Comparison of ENCODE assay signal across 11 cellular contexts in the genomic region with DNA sequence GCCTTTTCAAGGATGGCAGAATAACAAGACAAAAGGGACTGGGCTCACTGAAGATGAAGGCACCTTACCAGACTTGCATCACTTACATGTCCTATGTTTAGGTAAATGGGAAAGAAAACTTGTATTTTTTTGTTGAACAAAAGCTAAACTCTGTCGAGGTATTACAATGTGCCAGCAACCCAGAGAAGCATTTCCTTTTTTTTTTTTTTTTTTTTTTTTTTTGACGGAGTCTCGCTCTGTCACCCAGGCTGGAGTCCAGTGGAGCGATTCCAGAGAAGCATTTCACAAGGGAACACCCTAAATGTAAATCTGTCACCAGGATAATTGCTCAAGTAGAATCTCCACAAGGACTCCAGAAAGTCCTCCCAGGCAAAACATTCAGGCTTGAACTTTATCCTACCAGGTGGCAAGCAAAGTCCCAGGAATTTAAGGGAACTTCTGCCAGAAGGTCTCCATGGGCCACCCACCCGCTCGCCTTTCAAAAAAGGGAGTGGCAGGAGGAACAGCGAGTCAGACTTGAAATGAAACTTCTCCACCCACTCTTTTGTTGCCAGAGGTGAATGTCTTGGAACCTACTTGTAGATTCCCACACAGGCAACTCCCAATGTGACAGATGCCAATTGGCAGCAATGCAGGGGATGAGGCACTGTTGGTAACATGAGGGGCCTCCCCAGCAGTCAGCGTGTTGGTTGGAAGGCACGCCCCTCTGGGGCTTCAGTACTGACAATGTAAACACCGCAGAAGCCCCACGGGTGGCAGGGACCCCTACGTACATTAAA.
A peak's percentile ranks its signal among the peaks of the same experiment; 100 is the strongest.
DNase-seq lines count a peak whose midpoint lies in the region; ATAC-seq, FAIRE-seq and TF ChIP-seq lines count a peak whose summit lies in the region.
"Had no signal": no experiment of that assay in that cellular context is flagged by ENCODE, and none has a peak within 500 bp of the region (broad histone marks: within the 10 kb centered on the region; RNA-seq: fewer than 3 reads in every experiment).

No MANE protein-coding gene starts in this region.

- H3K27me3 ChIP-seq in lower lobe of right lung (ENCODE audit: low read depth) (no peaks in the 10 kb centered on the region), tibial nerve (no peaks in the 10 kb centered on the region)

- TF ChIP-seq POLR2A in tibial nerve (IDR thresholded peaks at IDR 0.05) (no peak), GM12892 (IDR thresholded peaks at IDR 0.05; ENCODE audit: low read depth, low read length) (no peak)

- CTCF ChIA-PET in activated CD4-positive, alpha-beta memory T cell treated with anti-CD3 and anti-CD28 coated beads for 36 hours (lab: Charles Lee) = no interaction called here
- CTCF ChIA-PET in activated CD4-positive, alpha-beta memory T cell treated with anti-CD3 and anti-CD28 coated beads, Interleukin-2, amount 10 ng/mL, durations not matched to agents 7 days and 5 days (lab: Charles Lee) = no interaction called here

- H3K4me3 Mint-ChIP-seq in activated CD4-positive, alpha-beta memory T cell treated with anti-CD3 and anti-CD28 coated beads for 36 hours = no peak overlapping the region
- no peak overlapping the region for H3K4me3 Mint-ChIP-seq in activated CD4-positive, alpha-beta memory T cell treated with anti-CD3 and anti-CD28 coated beads, Interleukin-2, amount 10 ng/mL, durations not matched to agents 7 days and 5 days
- no peak overlapping the region for H3K4me3 Mint-ChIP-seq in central memory CD8-positive, alpha-beta T cell
- H3K4me3 Mint-ChIP-seq in immature natural killer cell = no peak overlapping the region

- no peak overlapping the region for H3K27ac Mint-ChIP-seq in activated CD4-positive, alpha-beta memory T cell treated with anti-CD3 and anti-CD28 coated beads for 36 hours
- H3K27ac Mint-ChIP-seq in activated CD4-positive, alpha-beta memory T cell treated with anti-CD3 and anti-CD28 coated beads, Interleukin-2, amount 10 ng/mL, durations not matched to agents 7 days and 5 days = no peak overlapping the region
- peak overlapping the region; percentile 68 for H3K27ac Mint-ChIP-seq in central memory CD8-positive, alpha-beta T cell (ENCODE audit: low read depth)
- no peak overlapping the region for H3K27ac Mint-ChIP-seq in immature natural killer cell

- ATAC-seq in central memory CD8-positive, alpha-beta T cell (replicated peaks; ENCODE audit: extremely low read depth, poor library complexity, severe bottlenecking) = no peak
- ATAC-seq in lower lobe of right lung = peak; percentile 37 to 57

- H3K27me3 Mint-ChIP-seq in activated CD4-positive, alpha-beta memory T cell treated with anti-CD3 and anti-CD28 coated beads for 36 hours = no peaks in the 10 kb centered on the region
- no peaks in the 10 kb centered on the region for H3K27me3 Mint-ChIP-seq in activated CD4-positive, alpha-beta memory T cell treated with anti-CD3 and anti-CD28 coated beads, Interleukin-2, amount 10 ng/mL, durations not matched to agents 7 days and 5 days
- H3K27me3 Mint-ChIP-seq in central memory CD8-positive, alpha-beta T cell = no peaks in the 10 kb centered on the region
- H3K27me3 Mint-ChIP-seq in immature natural killer cell (ENCODE audit: low read depth in 3 of 3) = no peaks in the 10 kb centered on the region

- H3K4me1 ChIP-seq in lower lobe of right lung = no peaks in the 10 kb centered on the region
- H3K4me1 ChIP-seq in tibial nerve = peaks cover 0 to 36% (median 4%) of the 10 kb centered on the region in 4 donors

- intact Hi-C loops in activated CD4-positive, alpha-beta memory T cell treated with anti-CD3 and anti-CD28 coated beads for 36 hours (cut with micrococcal nuclease) = no loop called here
- intact Hi-C loops in lower lobe of right lung (cut with DNase I) = no loop called here

- no peak for TF ChIP-seq CTCF in lower lobe of right lung (IDR thresholded peaks at IDR 0.05)
- no peak for TF ChIP-seq CTCF in tibial nerve (IDR thresholded peaks at IDR 0.05)

- no peaks in the 10 kb centered on the region for H3K9me3 Mint-ChIP-seq in activated CD4-positive, alpha-beta memory T cell treated with anti-CD3 and anti-CD28 coated beads for 36 hours
- no peaks in the 10 kb centered on the region for H3K9me3 Mint-ChIP-seq in activated CD4-positive, alpha-beta memory T cell treated with anti-CD3 and anti-CD28 coated beads, Interleukin-2, amount 10 ng/mL, durations not matched to agents 7 days and 5 days
- H3K9me3 Mint-ChIP-seq in central memory CD8-positive, alpha-beta T cell = no peaks in the 10 kb centered on the region
- H3K9me3 Mint-ChIP-seq in immature natural killer cell = no peaks in the 10 kb centered on the region

- POLR2A ChIA-PET in activated CD4-positive, alpha-beta memory T cell treated with anti-CD3 and anti-CD28 coated beads for 36 hours (lab: Charles Lee) = no interaction called here
- POLR2A ChIA-PET in activated CD4-positive, alpha-beta memory T cell treated with anti-CD3 and anti-CD28 coated beads, Interleukin-2, amount 10 ng/mL, durations not matched to agents 7 days and 5 days (lab: Charles Lee) = no interaction called here

- FAIRE-seq in GM12892 (lab: Jason Lieb, UNC) = no peak
- FAIRE-seq: GM12891 had no signal

- H3K36me3 Mint-ChIP-seq in activated CD4-positive, alpha-beta memory T cell treated with anti-CD3 and anti-CD28 coated beads for 36 hours = peaks cover 30% of the 10 kb centered on the region
- peaks cover 34% of the 10 kb centered on the region for H3K36me3 Mint-ChIP-seq in activated CD4-positive, alpha-beta memory T cell treated with anti-CD3 and anti-CD28 coated beads, Interleukin-2, amount 10 ng/mL, durations not matched to agents 7 days and 5 days (ENCODE audit: low read depth)
- H3K36me3 Mint-ChIP-seq in central memory CD8-positive, alpha-beta T cell (ENCODE audit: insufficient read depth) = no peaks in the 10 kb centered on the region
- H3K36me3 Mint-ChIP-seq in immature natural killer cell = peaks cover 0 to 10% (median 3%) of the 10 kb centered on the region in 3 donors

- H3K36me3 ChIP-seq in lower lobe of right lung (no peaks in the 10 kb centered on the region), tibial nerve (no peaks in the 10 kb centered on the region)

- H3K4me3 ChIP-seq in lower lobe of right lung = no peak overlapping the region
- peak overlapping the region in 1 of 4 donors; percentile 20 for H3K4me3 ChIP-seq in tibial nerve

- DNase-seq in activated CD4-positive, alpha-beta memory T cell treated with anti-CD3 and anti-CD28 coated beads for 36 hours = peak; percentile 25
- no peak for DNase-seq in activated CD4-positive, alpha-beta memory T cell treated with anti-CD3 and anti-CD28 coated beads, Interleukin-2, amount 10 ng/mL, durations not matched to agents 7 days and 5 days
- no peak for DNase-seq in central memory CD8-positive, alpha-beta T cell (ENCODE audit: low spot score in 2 of 2)
- DNase-seq in lower lobe of right lung (peak; percentile 54), tibial nerve (ENCODE audit: low spot score in 2 of 2) (peak; percentile 62 to 64), immature natural killer cell (no peak), GM12892 (ENCODE audit: insufficient read length) (no peak)
- DNase-seq in stimulated activated naive CD4-positive, alpha-beta T cell (lab: John Stamatoyannopoulos, UW) = no peak
- DNase-seq: occipital lobe, RPMI8226 had no signal

- H3K9me3 ChIP-seq in lower lobe of right lung = no peaks in the 10 kb centered on the region
- no peaks in the 10 kb centered on the region for H3K9me3 ChIP-seq in tibial nerve

- no peak overlapping the region for H3K27ac ChIP-seq in lower lobe of right lung
- peak overlapping the region in 2 of 4 donors; percentile 10 to 18 for H3K27ac ChIP-seq in tibial nerve

- H3K4me1 Mint-ChIP-seq in activated CD4-positive, alpha-beta memory T cell treated with anti-CD3 and anti-CD28 coated beads for 36 hours (ENCODE audit: low read depth) = peaks cover 12% of the 10 kb centered on the region
- H3K4me1 Mint-ChIP-seq in activated CD4-positive, alpha-beta memory T cell treated with anti-CD3 and anti-CD28 coated beads, Interleukin-2, amount 10 ng/mL, durations not matched to agents 7 days and 5 days = peaks cover 8% of the 10 kb centered on the region
- H3K4me1 Mint-ChIP-seq in central memory CD8-positive, alpha-beta T cell = no peaks in the 10 kb centered on the region
- H3K4me1 Mint-ChIP-seq in immature natural killer cell = peaks cover 0 to 7% of the 10 kb centered on the region in 2 donors

- WGBS in tibial nerve, 2 donors = 45 to 59% methylated on average over 12 of the region's 12 CpGs

- no peak for TF ChIP-seq EP300 in tibial nerve (IDR thresholded peaks at IDR 0.05)

Comparison
In these comparisons a context has a peak if more than half of its experiments do, and no peak if none do; other contexts are left out.
1. DNase-seq: peak in activated CD4-positive, alpha-beta memory T cell treated with anti-CD3 and anti-CD28 coated beads for 36 hours (single experiment), lower lobe of right lung (single experiment) and tibial nerve (2 of 2); none in activated CD4-positive, alpha-beta memory T cell treated with anti-CD3 and anti-CD28 coated beads, Interleukin-2, amount 10 ng/mL, durations not matched to agents 7 days and 5 days (single experiment), central memory CD8-positive, alpha-beta T cell (0 of 2), stimulated activated naive CD4-positive, alpha-beta T cell (0 of 6), immature natural killer cell (0 of 3) and GM12892 (single experiment).